In the genomic region with DNA sequence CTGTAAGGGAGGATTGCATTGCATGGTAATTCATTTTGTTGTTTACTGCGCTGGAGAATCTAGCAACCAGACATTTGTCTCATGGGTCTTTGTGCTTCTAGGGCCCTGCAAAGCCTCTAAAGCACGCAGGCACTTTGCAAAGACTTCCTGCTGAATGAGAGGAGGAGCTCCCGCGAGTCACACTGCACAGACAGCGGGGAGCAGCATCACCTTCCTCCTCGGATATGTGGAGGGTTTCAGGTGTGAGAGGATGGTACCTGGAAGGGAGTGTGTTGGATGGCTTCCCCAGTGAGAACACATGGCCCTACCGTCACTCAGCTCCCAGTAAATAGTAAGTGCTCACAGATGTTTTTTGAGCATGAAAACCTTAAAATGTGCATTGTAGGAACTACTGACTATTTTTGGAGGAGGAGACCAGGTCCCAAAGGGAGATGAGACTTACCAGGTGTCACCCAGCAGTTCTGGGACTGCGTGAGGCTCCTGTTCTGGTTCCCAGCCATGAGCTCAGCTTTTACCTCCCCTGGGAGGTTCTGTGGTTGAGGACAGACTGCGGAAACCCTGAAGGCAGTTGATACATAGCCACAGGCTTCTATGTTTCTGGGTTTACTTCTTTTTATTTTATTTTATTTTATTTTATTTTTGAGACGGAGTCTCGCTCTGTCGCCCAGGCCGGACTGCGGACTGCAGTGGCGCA, we compare ENCODE assay signal across 1 cellular context.
TF ChIP-seq lines count a peak whose summit lies in the region.

No MANE protein-coding gene starts in this region.

TF ChIP-seq in IMR-90, 13 proteins besides CTCF, POLR2A, EP300 and RAD21 (continued from another document):
- TF ChIP-seq CEBPB (IDR thresholded peaks at IDR 0.05; ENCODE audit: low read depth, low read length) (no peak), MXI1 (IDR thresholded peaks at IDR 0.05; ENCODE audit: borderline replicate concordance, low read depth, low read length) (no peak), MAZ (IDR thresholded peaks at IDR 0.05; ENCODE audit: borderline replicate concordance, low read depth, low read length) (no peak), SMC3 (IDR thresholded peaks at IDR 0.05; ENCODE audit: low read depth, low read length) (no peak)
TF ChIP-seq in IMR-90: peak in this region for 0.
